Comparison of ENCODE assay signal across 20 cellular contexts in the genomic region with DNA sequence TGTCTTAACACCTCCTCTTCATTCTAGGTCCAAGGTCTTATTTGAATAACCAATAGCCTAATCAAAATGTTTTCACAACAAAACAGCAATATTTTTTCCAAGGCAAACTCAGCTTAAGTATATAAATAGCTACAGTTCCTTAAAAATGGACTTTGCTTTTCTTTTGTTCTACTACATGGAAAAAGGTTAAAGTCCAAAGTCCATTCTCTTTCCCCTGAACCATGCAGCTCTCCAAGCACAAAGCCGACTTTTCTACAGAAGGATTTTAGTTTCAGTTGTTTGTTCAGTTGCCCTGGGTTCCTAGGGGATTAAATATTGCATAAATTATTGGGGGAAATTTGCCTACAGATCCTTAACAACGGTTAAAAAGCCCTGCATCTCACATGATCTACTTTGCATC.
"Had no signal": no experiment of that assay in that cellular context is flagged by ENCODE, and none has a peak within 500 bp of the region (broad histone marks: within the 10 kb centered on the region; RNA-seq: fewer than 3 reads in every experiment).

No MANE protein-coding gene starts in this region.

- H3K9me3 ChIP-seq: esophagus muscularis mucosa, heart right ventricle, left lung, prostate gland, right atrium auricular region, suprapubic skin, tibial nerve had no signal

- H3K4me3 ChIP-seq: coronary artery, esophagus muscularis mucosa, heart right ventricle, left lung, prostate gland, right atrium auricular region, suprapubic skin, tibial nerve had no signal

- H3K27me3 ChIP-seq: esophagus muscularis mucosa, left lung, right atrium auricular region, suprapubic skin, tibial nerve had no signal

- DNase-seq: activated CD4-positive, alpha-beta memory T cell treated with anti-CD3 and anti-CD28 coated beads for 36 hours; activated CD4-positive, alpha-beta T cell treated with anti-CD3 and anti-CD28 coated beads for 4 hours; activated CD4-positive, CD25-positive, alpha-beta regulatory T cell; activated effector memory CD4-positive, alpha-beta T cell treated with anti-CD3 and anti-CD28 coated beads, Interleukin-2, amount 50 U/mL, for 16 hours; activated naive CD4-positive, alpha-beta T cell treated with anti-CD3 and anti-CD28 coated beads, Interleukin-2, amount 10 ng/mL, durations not matched to agents 7 days and 5 days; amygdala; cerebellar nuclear complex; heart right ventricle; left lung; naive thymus-derived CD8-positive, alpha-beta T cell; stimulated activated CD4-positive, alpha-beta T cell treated with anti-CD3 and anti-CD28 coated beads, Interleukin-2, amount 100 ng/mL, for 24 hours; stimulated activated naive CD8-positive, alpha-beta T cell treated with anti-CD3 and anti-CD28 coated beads, Interleukin-15, amount 100 ng/mL, for 72 hours; T-helper 17 cell had no signal

- H3K36me3 ChIP-seq: esophagus muscularis mucosa, heart right ventricle, left lung, prostate gland, right atrium auricular region, suprapubic skin, tibial nerve had no signal

- H3K4me1 ChIP-seq: heart right ventricle, left lung, prostate gland, right atrium auricular region had no signal

- ATAC-seq: heart right ventricle; left lung; naive thymus-derived CD8-positive, alpha-beta T cell; stimulated activated effector memory CD8-positive, alpha-beta T cell treated with anti-CD3 and anti-CD28 coated beads, Interleukin-12 subunit alpha, Interleukin-12 subunit beta, amount 100 ng/mL, for 72 hours; stimulated activated naive CD8-positive, alpha-beta T cell treated with anti-CD3 and anti-CD28 coated beads, Interleukin-15, amount 100 ng/mL, for 72 hours; T-helper 17 cell had no signal

- H3K27ac ChIP-seq: coronary artery, esophagus muscularis mucosa, heart right ventricle, left lung, prostate gland, right atrium auricular region, suprapubic skin, tibial nerve had no signal
